Comparison of ENCODE assay signal across 11 cellular contexts in genomic region chr6:34386316-34387137, GRCh38. TPM values are rescaled to one million over a fixed set of nuclear protein-coding genes. Genes with fewer than 3 reads are reported as not detected.
DNase-seq lines count a peak whose midpoint lies in the region; ATAC-seq and TF ChIP-seq lines count a peak whose summit lies in the region.
"Had no signal": no experiment of that assay in that cellular context is flagged by ENCODE, and none has a peak within 500 bp of the region (broad histone marks: within the 10 kb centered on the region; RNA-seq: fewer than 3 reads in every experiment).

No MANE protein-coding gene starts in this region.

- CTCF ChIA-PET in PC-3 (lab: Charles Lee) = interaction anchor here (0.5 kb wide), 1 partner anchor 137 kb away, joined by 3 read pairs; no protein-coding TSS in a partner anchor
- CTCF ChIA-PET in CD8-positive, alpha-beta T cell (lab: Charles Lee) = interaction anchor here (0.5 to 2.2 kb wide), 6 partner anchors 17 to 191 kb away, joined by 3 to 7 read pairs (median 3); no protein-coding TSS in a partner anchor

- H3K27ac ChIP-seq in GM23248 (peak overlapping the region; percentile 39), PC-3 (ENCODE audit: low read length) (no peak overlapping the region), sigmoid colon (no peak overlapping the region)
- H3K27ac ChIP-seq in CD8-positive, alpha-beta T cell (ENCODE audit: low read depth, low read length) = no peak overlapping the region
- H3K27ac ChIP-seq: SK-N-MC had no signal

- no peak overlapping the region for H3K4me2 ChIP-seq in GM23248 (ENCODE audit: unreplicated experiment)
- no peak overlapping the region for H3K4me2 ChIP-seq in PC-3 (ENCODE audit: low read length)

- H3K9ac ChIP-seq in GM23248 (no peak overlapping the region), PC-3 (ENCODE audit: low read length) (no peak overlapping the region)

- no peak for TF ChIP-seq EP300 in sigmoid colon (IDR thresholded peaks at IDR 0.05)

- TF ChIP-seq CTCF in PC-3 (conservative IDR thresholded peaks at IDR 0.05; ENCODE audit: low read depth, low read length) = no peak
- no peak for TF ChIP-seq CTCF in sigmoid colon (IDR thresholded peaks at IDR 0.05)
- no peak for TF ChIP-seq CTCF in CD8-positive, alpha-beta T cell (IDR thresholded peaks at IDR 0.05)

- peak; percentile 93 for DNase-seq in GM23248
- DNase-seq in PC-3 = peak; percentile 83
- peak; percentile 25 for DNase-seq in sigmoid colon
- no peak for DNase-seq in CD8-positive, alpha-beta T cell
- no peak for DNase-seq in head of caudate nucleus
- DNase-seq: kidney glomerular epithelial cell had no signal

- H3K4me3 Mint-ChIP-seq in CD8-positive, alpha-beta T cell = no peak overlapping the region
- H3K4me3 Mint-ChIP-seq: central memory CD8-positive, alpha-beta T cell had no signal

- BruUV-seq in PC-3 (replicated peaks; lab: Mats Ljungman, UMichigan) = no TSS peak

- H3K4me3 ChIP-seq in GM23248 (no peak overlapping the region), PC-3 (ENCODE audit: low read length) (no peak overlapping the region), sigmoid colon (no peak overlapping the region)
- no peak overlapping the region for H3K4me3 ChIP-seq in CD8-positive, alpha-beta T cell (ENCODE audit: low read depth, low read length)
- H3K4me3 ChIP-seq: SK-N-MC had no signal

- H2AFZ ChIP-seq in GM23248 (no peak overlapping the region), PC-3 (ENCODE audit: low read length) (no peak overlapping the region)

- H3K27me3 ChIP-seq in GM23248 (replicated peaks; ENCODE audit: insufficient read depth) = no peaks in the 10 kb centered on the region
- H3K27me3 ChIP-seq in PC-3 (ENCODE audit: low read length) = no peaks in the 10 kb centered on the region
- H3K27me3 ChIP-seq in sigmoid colon = no peaks in the 10 kb centered on the region
- H3K27me3 ChIP-seq in CD8-positive, alpha-beta T cell (ENCODE audit: insufficient read depth, low read length) = no peaks in the 10 kb centered on the region

- no peak for TF ChIP-seq POLR2A in sigmoid colon (IDR thresholded peaks at IDR 0.05)

- H3K36me3 Mint-ChIP-seq in CD8-positive, alpha-beta T cell = peaks cover 2% of the 10 kb centered on the region

- no peaks in the 10 kb centered on the region for H3K9me3 ChIP-seq in GM23248 (ENCODE audit: low read depth)
- H3K9me3 ChIP-seq in PC-3 (ENCODE audit: low read length) = no peaks in the 10 kb centered on the region
- no peaks in the 10 kb centered on the region for H3K9me3 ChIP-seq in sigmoid colon
- H3K9me3 ChIP-seq in CD8-positive, alpha-beta T cell (ENCODE audit: low read length) = no peaks in the 10 kb centered on the region

- WGBS in GM23248 (ENCODE audit: low coverage in 1 of 2, low lambda C conversion rate in 2 of 2, missing lambda C conversion rate in 2 of 2), 2 experiments = 56 to 57% methylated on average over 4 of the region's 4 CpGs
- 61 to 74% methylated on average over 4 of the region's 4 CpGs for WGBS in sigmoid colon, 2 donors

- in situ Hi-C loops in GM23248 (cut with MboI) = loop anchor here (10.0 kb wide), 1 partner anchor 132 kb away; no protein-coding TSS in a partner anchor

- peaks cover 35% of the 10 kb centered on the region for H3K4me1 Mint-ChIP-seq in CD8-positive, alpha-beta T cell (ENCODE audit: low read depth)

- H3K79me2 ChIP-seq in GM23248 (ENCODE audit: insufficient read depth) (peaks cover 100% of the 10 kb centered on the region), PC-3 (ENCODE audit: low read length) (peaks cover 98% of the 10 kb centered on the region)

- ATAC-seq in PC-3 (peak; percentile 81), esophagus mucosa (peak; percentile 83), GM21381 (IDR thresholded peaks at IDR 0.05; ENCODE audit: unreplicated experiment) (no peak), HG03442 (IDR thresholded peaks at IDR 0.05; ENCODE audit: unreplicated experiment) (no peak)
- no peak for ATAC-seq in CD8-positive, alpha-beta T cell

- intact Hi-C loops in PC-3 (cut with micrococcal nuclease) = no loop called here
- intact Hi-C loops in sigmoid colon (cut with DNase I) = no loop called here
- intact Hi-C loops in CD8-positive, alpha-beta T cell (cut with DNase I, micrococcal nuclease) = no loop called here
- intact Hi-C loops in head of caudate nucleus (cut with DNase I) = no loop called here

- POLR2A ChIA-PET in PC-3 (lab: Charles Lee; ENCODE audit: unreplicated experiment) = no interaction called here
- POLR2A ChIA-PET in CD8-positive, alpha-beta T cell (lab: Charles Lee) = no interaction called here

- no peak overlapping the region for H3K27ac Mint-ChIP-seq in CD8-positive, alpha-beta T cell

- H4K20me1 ChIP-seq in GM23248 (ENCODE audit: insufficient read depth) = peaks cover 7% of the 10 kb centered on the region; the same call in 1 of the 2 replicates
- H4K20me1 ChIP-seq in PC-3 (ENCODE audit: low read length) = peaks cover 52% of the 10 kb centered on the region

- H3K4me1 ChIP-seq in GM23248 (ENCODE audit: insufficient read depth) (peaks cover 23% of the 10 kb centered on the region), PC-3 (ENCODE audit: insufficient read depth, low read length) (0 out of 2 replicates have a peak, but pooled peaks cover 8% of the 10 kb centered on the region), sigmoid colon (peaks cover 0 to 72% (median 57%) of the 10 kb centered on the region in 4 donors)
- peaks cover 8% of the 10 kb centered on the region for H3K4me1 ChIP-seq in CD8-positive, alpha-beta T cell (ENCODE audit: insufficient read depth, low read length)

- no peaks in the 10 kb centered on the region for H3K27me3 Mint-ChIP-seq in CD8-positive, alpha-beta T cell (ENCODE audit: low read depth)
- H3K27me3 Mint-ChIP-seq: central memory CD8-positive, alpha-beta T cell had no signal

- no peaks in the 10 kb centered on the region for H3K9me3 Mint-ChIP-seq in CD8-positive, alpha-beta T cell
- H3K9me3 Mint-ChIP-seq: central memory CD8-positive, alpha-beta T cell had no signal

- H3K9me2 ChIP-seq in GM23248 (ENCODE audit: insufficient read depth) (no peaks in the 10 kb centered on the region), PC-3 (replicated peaks; ENCODE audit: low read length) (no peaks in the 10 kb centered on the region)

- no peaks in the 10 kb centered on the region for H3K36me3 ChIP-seq in GM23248 (ENCODE audit: low read depth)
- no peaks in the 10 kb centered on the region for H3K36me3 ChIP-seq in PC-3 (ENCODE audit: low read depth, low read length)
- no peaks in the 10 kb centered on the region for H3K36me3 ChIP-seq in sigmoid colon
- H3K36me3 ChIP-seq in CD8-positive, alpha-beta T cell (ENCODE audit: insufficient read depth, low read length) = no peaks in the 10 kb centered on the region

- H3F3A ChIP-seq in GM23248 (ENCODE audit: insufficient read depth) (peaks cover 39% of the 10 kb centered on the region), PC-3 (ENCODE audit: low read length, unreplicated experiment) (peaks cover 4% of the 10 kb centered on the region)

RNA-seq across cellular contexts. Expression of gene NUDT3, which starts 5.9 kb away (rescaled TPM):
- 11.5 and 13.8 TPM in 2 replicates for total RNA-seq in GM23248 (2014; rRNA removed; shearing (Covaris generic))
- polyA plus RNA-seq in GM23248 (2016; fragmentation: Nextera tagmentation; extraction: Ambion mirVana) = 8.1 and 8.9 TPM in 2 replicates
- 24.6 and 28.7 TPM in 2 replicates for total RNA-seq in PC-3 (2014; rRNA removed)
- total RNA-seq in esophagus mucosa = 18.7 TPM
- total RNA-seq in sigmoid colon = 10 to 100 TPM; 31.4 to 45.7 (median 37.5) TPM
- 10 to 100 TPM in 2 of 3 donors, 1 to 10 TPM in 1; 6.0 to 12.2 (median 10.8) TPM for polyA plus RNA-seq in sigmoid colon
- 10 to 100 TPM; 12.5 to 12.9 TPM for total RNA-seq in CD8-positive, alpha-beta T cell

RNA-seq across cellular contexts. Expression of gene RPS10, which starts 39.3 kb away (rescaled TPM):
- 1,857 and 2,539 TPM in 2 replicates for total RNA-seq in GM23248 (2014; rRNA removed; shearing (Covaris generic))
- polyA plus RNA-seq in GM23248 (2016; fragmentation: Nextera tagmentation; extraction: Ambion mirVana) (573 and 596 TPM in 2 replicates), sigmoid colon (1,000 to 10,000 TPM; 2,796 to 4,045 (median 3,510) TPM)
- total RNA-seq in PC-3 (2014; rRNA removed) (2,227 and 3,060 TPM in 2 replicates), esophagus mucosa (1,684 TPM), sigmoid colon (1,000 to 10,000 TPM; 2,556 to 7,534 (median 4,475) TPM)
- 1,000 to 10,000 TPM; 2,721 to 2,770 TPM for total RNA-seq in CD8-positive, alpha-beta T cell

Comparison
In these comparisons a context has a peak if more than half of its experiments do, and no peak if none do; other contexts are left out.
1. DNase-seq: peak in GM23248 (single experiment), PC-3 (single experiment) and sigmoid colon (single experiment); none in CD8-positive, alpha-beta T cell (0 of 7) and head of caudate nucleus (0 of 42).
2. ATAC-seq: peak in PC-3 (single experiment) and esophagus mucosa (single experiment); none in GM21381 (single experiment), CD8-positive, alpha-beta T cell (single experiment) and HG03442 (single experiment).